In genomic region chr17:17808200-17808599, GRCh38 we compare ENCODE assay signal across 7 cellular contexts. TPM values are rescaled to one million over a fixed set of nuclear protein-coding genes. Genes with fewer than 3 reads are reported as not detected.
DNase-seq lines count a peak whose midpoint lies in the region; ATAC-seq and TF ChIP-seq lines count a peak whose summit lies in the region.
"Not testable (repeated sequence)": the region's sequence is repeated elsewhere in the genome, so short reads cannot be mapped to it uniquely, and the experiment has no call there.

No MANE protein-coding gene starts in this region.

- H4K20me1 ChIP-seq in BLaER1, result peaks cover 93% of the 10 kb centered on the region
- not testable (repeated sequence) for H4K20me1 ChIP-seq in MM.1S (ENCODE audit: insufficient read depth, low read length)

- not testable (repeated sequence) for H3K9me3 ChIP-seq in BLaER1; HEK293 (ENCODE audit: control insufficient read depth, insufficient read depth, low read depth, low read length); MM.1S (replicated peaks; ENCODE audit: insufficient read depth, low read length)

- not testable (repeated sequence) for H3K27me3 ChIP-seq in BLaER1; MM.1S (replicated peaks; ENCODE audit: insufficient read depth, low read length)

- not testable (repeated sequence) for ATAC-seq in effector memory CD8-positive, alpha-beta T cell (replicated peaks)

- peaks cover 18% of the 10 kb centered on the region for H3K36me3 Mint-ChIP-seq in activated CD4-positive, alpha-beta T cell treated with anti-CD3 and anti-CD28 coated beads, Interleukin-2, amount 10 ng/mL, durations not matched to agents 7 days and 5 days (ENCODE audit: low read depth)
- peaks cover 58% of the 10 kb centered on the region for H3K36me3 Mint-ChIP-seq in effector memory CD8-positive, alpha-beta T cell (ENCODE audit: insufficient read depth)
- peaks cover 12% of the 10 kb centered on the region for H3K36me3 Mint-ChIP-seq in neural crest cell (ENCODE audit: low read depth)

- peaks cover 20% of the 10 kb centered on the region for H3F3A ChIP-seq in MM.1S (ENCODE audit: insufficient read depth, low read length)

- not testable (repeated sequence) for H3K27me3 Mint-ChIP-seq in activated CD4-positive, alpha-beta T cell treated with anti-CD3 and anti-CD28 coated beads, Interleukin-2, amount 10 ng/mL, durations not matched to agents 7 days and 5 days; effector memory CD8-positive, alpha-beta T cell
- peaks cover 34% of the 10 kb centered on the region for H3K27me3 Mint-ChIP-seq in neural crest cell (ENCODE audit: low read depth)

- H3K4me2 ChIP-seq in BLaER1 (peak overlapping the region; percentile 44), MM.1S (ENCODE audit: low read depth, low read length) (peak overlapping the region; percentile 35; the same call in 1 of the 2 replicates)

- peaks cover 54% of the 10 kb centered on the region for H3K4me1 ChIP-seq in BLaER1
- not testable (repeated sequence) for H3K4me1 ChIP-seq in HEK293 (ENCODE audit: control insufficient read depth, insufficient read depth, low read length)
- peaks cover 16% of the 10 kb centered on the region for H3K4me1 ChIP-seq in MM.1S (ENCODE audit: low read length)

- not testable (repeated sequence) for H3K4me3 ChIP-seq in BLaER1; HEK293 (ENCODE audit: low read depth, low read length); MM.1S (ENCODE audit: low read length)

- not testable (repeated sequence) for H3K9me3 Mint-ChIP-seq in activated CD4-positive, alpha-beta T cell treated with anti-CD3 and anti-CD28 coated beads, Interleukin-2, amount 10 ng/mL, durations not matched to agents 7 days and 5 days; effector memory CD8-positive, alpha-beta T cell; neural crest cell

- H3K27ac ChIP-seq in BLaER1; MM.1S (ENCODE audit: low read length): not testable (repeated sequence)
- H3K27ac ChIP-seq in HEK293 (ENCODE audit: extremely low read depth, low read depth, low read length), result 0 out of 2 replicates have a peak overlapping the region, but pooled peaks have one; percentile 6
- H3K27ac ChIP-seq in RWPE1, result peak overlapping the region; percentile 97

- not testable (repeated sequence) for H3K9ac ChIP-seq in BLaER1; MM.1S (ENCODE audit: low read length)

- CTCF ChIA-PET in HEK293 (lab: Yijun Ruan, JAX) (interaction anchor here (0.7 to 2.3 kb wide), 2 partner anchors 26 to 52 kb away, joined by 3 to 6 read pairs; no protein-coding TSS in a partner anchor), RWPE1 (lab: Yijun Ruan, JAX) (interaction anchor here (0.6 kb wide), 1 partner anchor 334 kb away, joined by 6 read pairs; no protein-coding TSS in a partner anchor)
- CTCF ChIA-PET in activated CD4-positive, alpha-beta T cell treated with anti-CD3 and anti-CD28 coated beads, Interleukin-2, amount 10 ng/mL, durations not matched to agents 7 days and 5 days (lab: Charles Lee), result interaction anchor here (1.0 to 3.2 kb wide), 2 partner anchors 46 to 52 kb away, joined by 3 to 9 read pairs; no protein-coding TSS in a partner anchor

- H3K9me2 ChIP-seq in MM.1S (replicated peaks; ENCODE audit: insufficient read depth, low read length), result not testable (repeated sequence)

- H3K4me3 Mint-ChIP-seq in activated CD4-positive, alpha-beta T cell treated with anti-CD3 and anti-CD28 coated beads, Interleukin-2, amount 10 ng/mL, durations not matched to agents 7 days and 5 days; effector memory CD8-positive, alpha-beta T cell: not testable (repeated sequence)
- peak overlapping the region; percentile 73 for H3K4me3 Mint-ChIP-seq in neural crest cell

- not testable (repeated sequence) for DNase-seq in MM.1S; RWPE1 (ENCODE audit: low spot score); activated CD4-positive, alpha-beta T cell treated with anti-CD3 and anti-CD28 coated beads, Interleukin-2, amount 10 ng/mL, durations not matched to agents 7 days and 5 days; effector memory CD8-positive, alpha-beta T cell; neural crest cell (ENCODE audit: low read depth, low spot score)

- not testable (repeated sequence) for H3K79me2 ChIP-seq in MM.1S (ENCODE audit: low read length)

- H3K36me3 ChIP-seq in BLaER1, result peaks cover 84% of the 10 kb centered on the region
- peaks cover 0 to 70% of the 10 kb centered on the region in 2 experiments; a peak in 2 of 3 replicates for H3K36me3 ChIP-seq in HEK293 (ENCODE audit: control insufficient read depth in 2 of 2, insufficient read depth in 1 of 2, low read length in 2 of 2)
- not testable (repeated sequence) for H3K36me3 ChIP-seq in MM.1S (replicated peaks; ENCODE audit: insufficient read depth, low read length)

- POLR2A ChIA-PET in HEK293 (lab: Yijun Ruan, JAX), result interaction anchor here (1.8 to 2.6 kb wide), 2 partner anchors 10 to 28 kb away, joined by 5 to 9 read pairs; partner anchors contain the start of gene SREBF1
- POLR2A ChIA-PET in RWPE1 (lab: Yijun Ruan, JAX; ENCODE audit: low non-redundant PET); activated CD4-positive, alpha-beta T cell treated with anti-CD3 and anti-CD28 coated beads, Interleukin-2, amount 10 ng/mL, durations not matched to agents 7 days and 5 days (lab: Charles Lee): not testable (repeated sequence)

- not testable (repeated sequence) for TF ChIP-seq CTCF in HEK293 (tag by site-specific recombination; IDR thresholded peaks at IDR 0.05); MM.1S (IDR thresholded peaks at IDR 0.05; ENCODE audit: low read length); RWPE1 (conservative IDR thresholded peaks at IDR 0.05; ENCODE audit: low read depth); neural crest cell (conservative IDR thresholded peaks at IDR 0.05)

- not testable (repeated sequence) for H2AFZ ChIP-seq in MM.1S (ENCODE audit: low read length)

- peak overlapping the region; percentile 66 for H3K27ac Mint-ChIP-seq in activated CD4-positive, alpha-beta T cell treated with anti-CD3 and anti-CD28 coated beads, Interleukin-2, amount 10 ng/mL, durations not matched to agents 7 days and 5 days
- H3K27ac Mint-ChIP-seq in effector memory CD8-positive, alpha-beta T cell, result peak overlapping the region; percentile 37 to 49
- not testable (repeated sequence) for H3K27ac Mint-ChIP-seq in neural crest cell (ENCODE audit: unreplicated experiment)

- H3K4me1 Mint-ChIP-seq in activated CD4-positive, alpha-beta T cell treated with anti-CD3 and anti-CD28 coated beads, Interleukin-2, amount 10 ng/mL, durations not matched to agents 7 days and 5 days, result peaks cover 23% of the 10 kb centered on the region
- H3K4me1 Mint-ChIP-seq in effector memory CD8-positive, alpha-beta T cell (ENCODE audit: low read depth in 2 of 2), result not testable (repeated sequence)
- H3K4me1 Mint-ChIP-seq in neural crest cell, result peaks cover 46% of the 10 kb centered on the region

RNA-seq across cellular contexts. Expression of gene SREBF1, which starts 28.6 kb away (rescaled TPM):
- 100 to 1,000 TPM; 175 to 176 TPM for total RNA-seq in activated CD4-positive, alpha-beta T cell treated with anti-CD3 and anti-CD28 coated beads, Interleukin-2, amount 10 ng/mL, durations not matched to agents 7 days and 5 days
- 128 and 132 TPM in 2 replicates for total RNA-seq in neural crest cell
